ENCODE assay signal across 28 cellular contexts in the genomic region with DNA sequence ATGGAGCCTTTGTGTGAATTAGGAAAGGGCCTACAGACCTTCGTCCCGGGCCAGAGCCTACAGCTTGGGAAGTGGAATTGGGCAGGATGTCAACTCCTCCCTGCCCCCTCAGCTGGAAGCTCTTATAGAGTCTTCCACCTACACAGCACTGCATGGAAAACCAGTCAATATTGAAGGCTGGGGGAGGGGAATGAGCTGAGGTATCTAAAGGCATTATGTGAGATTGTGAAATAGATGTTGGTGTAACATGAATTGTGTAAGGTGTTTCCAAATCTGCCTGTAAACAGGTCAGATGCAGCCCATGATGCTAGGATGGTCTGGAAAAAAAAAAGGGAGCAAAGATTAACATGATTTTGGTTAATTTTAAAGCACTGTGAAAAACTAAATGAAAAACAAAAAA.
"Had no signal": no experiment of that assay in that cellular context is flagged by ENCODE, and none has a peak within 500 bp of the region (broad histone marks: within the 10 kb centered on the region; RNA-seq: fewer than 3 reads in every experiment).

No MANE protein-coding gene starts in this region.

- ATAC-seq: naive thymus-derived CD8-positive, alpha-beta T cell; psoas muscle; right cardiac atrium; sciatic nerve; stimulated activated memory B cell treated with anti-CD40 and anti-IgM and Interleukin-4, amounts not matched to agents 10 μg/mL and 1 μg/mL and 100 μg/mL, for 72 hours; stimulated activated naive CD8-positive, alpha-beta T cell treated with anti-CD3 and anti-CD28 coated beads, Interleukin-15, amount 100 ng/mL, for 72 hours; stimulated activated naive CD8-positive, alpha-beta T cell treated with anti-CD3 and anti-CD28 coated beads, Interleukin-15, Interleukin-2, amounts not matched to agents 100 U/mL and 50 U/mL, for 24 hours; upper lobe of right lung had no signal

- H3K27me3 ChIP-seq: ovary, spleen, suprapubic skin, testis, tibial artery, transverse colon, upper lobe of right lung, uterus had no signal

- H3K4me3 ChIP-seq: ovary, psoas muscle, skin epidermis, smooth muscle cell, spleen, suprapubic skin, testis, tibial artery, transverse colon, upper lobe of right lung, uterus had no signal

- H2AFZ ChIP-seq: parathyroid adenoma had no signal

- H3K9me3 ChIP-seq: ovary, psoas muscle, spleen, suprapubic skin, testis, tibial artery, transverse colon, upper lobe of right lung, uterus had no signal

- H3K27ac ChIP-seq: ovary, parathyroid adenoma, psoas muscle, skin epidermis, spleen, suprapubic skin, testis, tibial artery, transverse colon, upper lobe of right lung, uterus had no signal

- H3K4me2 ChIP-seq: smooth muscle cell had no signal

- H3K4me1 ChIP-seq: parathyroid adenoma, psoas muscle, spleen, suprapubic skin, testis, tibial artery, transverse colon, upper lobe of right lung, uterus had no signal

- H3K36me3 ChIP-seq: ovary, spleen, suprapubic skin, tibial artery, transverse colon, upper lobe of right lung, uterus had no signal

- H3K9ac ChIP-seq: parathyroid adenoma had no signal

- DNase-seq: naive thymus-derived CD8-positive, alpha-beta T cell; nephron progenitor cell; occipital lobe; ovary; posterior cingulate gyrus; psoas muscle; right cardiac atrium; spleen; stimulated activated CD4-positive, alpha-beta T cell treated with anti-CD3 and anti-CD28 coated beads, Interleukin-12 subunit alpha, Interleukin-12 subunit beta, amount 100 ng/mL, for 4 hours; stimulated activated CD4-positive, alpha-beta T cell treated with anti-CD3 and anti-CD28 coated beads, Interleukin-1b, Interleukin-23, amount 100 ng/mL, for 48 hours; stimulated activated CD4-positive, alpha-beta T cell treated with anti-CD3 and anti-CD28 coated beads, Interleukin-4, amount 100 ng/mL, for 1 hour; stimulated activated CD4-positive, alpha-beta T cell treated with anti-CD3 and anti-CD28 coated beads, Interleukin-4, amount 100 ng/mL, for 4 hours; stimulated activated CD8-positive, alpha-beta memory T cell treated with anti-CD3 and anti-CD28 coated beads, Interleukin-4, amount 100 ng/mL, for 48 hours; stimulated activated naive CD4-positive, alpha-beta T cell; stimulated activated naive CD8-positive, alpha-beta T cell treated with anti-CD3 and anti-CD28 coated beads, Interleukin-15, amount 100 ng/mL, for 72 hours; stimulated activated naive CD8-positive, alpha-beta T cell treated with anti-CD3 and anti-CD28 coated beads, Interleukin-15, Interleukin-2, amounts not matched to agents 100 U/mL and 50 U/mL, for 24 hours; substantia nigra; testis; tibial artery; transverse colon; upper lobe of right lung; uterus had no signal
